Comparison of ENCODE assay signal across 9 cellular contexts in the genomic region with DNA sequence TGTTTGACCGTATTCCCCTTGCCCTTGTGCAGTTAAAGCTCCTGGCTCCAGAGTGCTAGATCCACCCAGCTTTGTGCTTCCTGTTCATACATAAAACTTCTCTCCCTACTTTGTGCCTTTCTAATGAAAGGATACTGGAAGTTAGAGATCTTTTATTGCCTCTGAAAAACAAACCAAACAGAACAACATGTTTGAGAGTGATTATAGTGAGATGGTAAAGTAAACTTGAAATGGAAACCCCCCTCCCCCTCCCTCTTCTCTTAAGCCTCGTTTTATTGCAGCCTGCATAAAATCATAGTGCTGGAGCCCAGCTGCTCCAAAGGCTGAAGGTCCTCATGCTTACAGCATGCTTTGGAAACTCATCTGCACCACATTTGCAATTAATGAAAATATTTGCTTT.
A peak's percentile ranks its signal among the peaks of the same experiment; 100 is the strongest.
DNase-seq lines count a peak whose midpoint lies in the region; ATAC-seq and TF ChIP-seq lines count a peak whose summit lies in the region.
"Had no signal": no experiment of that assay in that cellular context is flagged by ENCODE, and none has a peak within 500 bp of the region (broad histone marks: within the 10 kb centered on the region; RNA-seq: fewer than 3 reads in every experiment).

No MANE protein-coding gene starts in this region.

- WGBS in esophagus squamous epithelium, 2 donors = 6 to 9% methylated on average over 2 of the region's 2 CpGs
- 12 to 34% (median 23%) methylated on average over 2 of the region's 2 CpGs for WGBS in spleen, 5 donors
- WGBS in SK-N-SH (ENCODE audit: low lambda C conversion rate) = 53% methylated on average over 2 of the region's 2 CpGs

- H3K36me3 ChIP-seq in esophagus squamous epithelium (no peaks in the 10 kb centered on the region), spleen (no peaks in the 10 kb centered on the region), SK-N-SH (replicated peaks in 1 of 2; ENCODE audit: control insufficient read depth in 1 of 2, insufficient read depth in 2 of 2, low read length in 1 of 2) (peaks cover 5 to 12% of the 10 kb centered on the region in 2 experiments)

- H3K9me2 ChIP-seq in SK-N-SH = no peaks in the 10 kb centered on the region

- CTCF ChIA-PET in SK-N-SH (lab: Yijun Ruan, JAX) = interaction anchor here (1.1 to 1.9 kb wide), 3 partner anchors 15 to 139 kb away, joined by 3 to 5 read pairs (median 3); no protein-coding TSS in a partner anchor

- no peak for TF ChIP-seq RAD21 in SK-N-SH (IDR thresholded peaks at IDR 0.05; ENCODE audit: low read length)

- no peak overlapping the region for H3K9ac ChIP-seq in SK-N-SH

- TF ChIP-seq POLR2A in esophagus squamous epithelium (IDR thresholded peaks at IDR 0.05) = no peak
- TF ChIP-seq POLR2A in spleen (IDR thresholded peaks at IDR 0.05) = no peak

- TF ChIP-seq EP300 in SK-N-SH (IDR thresholded peaks at IDR 0.05; ENCODE audit: borderline replicate concordance in 1 of 2, low read depth in 1 of 2, low read length in 1 of 2) = no peak

- H4K20me1 ChIP-seq in SK-N-SH (ENCODE audit: insufficient read depth) = no peaks in the 10 kb centered on the region

- intact Hi-C loops in esophagus squamous epithelium (cut with DNase I) = no loop called here
- intact Hi-C loops in spleen (cut with DNase I; ENCODE audit: low total_unique reads) = no loop called here

- H3F3A ChIP-seq in SK-N-SH (replicated peaks; ENCODE audit: insufficient read depth) = peaks cover 16% of the 10 kb centered on the region

- H3K4me1 ChIP-seq in esophagus squamous epithelium (peaks cover 50 to 100% (median 76%) of the 10 kb centered on the region in 3 donors), spleen (peaks cover 35 to 75% (median 58%) of the 10 kb centered on the region in 6 donors), SK-N-SH (ENCODE audit: control insufficient read depth in 1 of 2, insufficient read depth in 2 of 2, low read depth in 1 of 2, low read length in 1 of 2) (peaks cover 21 to 25% of the 10 kb centered on the region in 2 experiments)

- POLR2A ChIA-PET in SK-N-SH (lab: Yijun Ruan, JAX) = no interaction called here

- H3K9me3 ChIP-seq in esophagus squamous epithelium (peaks cover 0 to 12% (median 0%) of the 10 kb centered on the region in 3 donors), spleen (peaks cover 0 to 22% (median 16%) of the 10 kb centered on the region in 8 donors), SK-N-SH (no peaks in the 10 kb centered on the region)

- DNase-seq in DMS79 treated with DMSO at 0.1 percent for 48 hours (lab: John Stamatoyannopoulos, UW) (peak; percentile 31), NCI-H526 treated with DMSO at 0.1 percent for 48 hours (lab: John Stamatoyannopoulos, UW) (peak; percentile 20), esophagus squamous epithelium (lab: John Stamatoyannopoulos, UW) (no peak), spleen (no peak), GM03348 (ENCODE audit: low spot score) (no peak), SK-N-SH (no peak)
- DNase-seq: H9, RPMI8226 had no signal

- H3K27me3 ChIP-seq in esophagus squamous epithelium (no peaks in the 10 kb centered on the region), spleen (replicated peaks in 1 of 7) (no peaks in the 10 kb centered on the region), SK-N-SH (ENCODE audit: insufficient read depth) (no peaks in the 10 kb centered on the region)

- TF ChIP-seq CTCF in esophagus squamous epithelium (IDR thresholded peaks at IDR 0.05) = no peak
- TF ChIP-seq CTCF in spleen (IDR thresholded peaks at IDR 0.05 in 8 of 11, conservative IDR thresholded peaks at IDR 0.05 in 3 of 11) = no peak
- no peak for TF ChIP-seq CTCF in SK-N-SH (IDR thresholded peaks at IDR 0.05)

- peaks cover 48% of the 10 kb centered on the region; the same call in 1 of the 2 replicates for H3K79me2 ChIP-seq in SK-N-SH (ENCODE audit: insufficient read depth)

- no peak overlapping the region for H3K4me2 ChIP-seq in SK-N-SH

- H3K4me3 ChIP-seq in esophagus squamous epithelium = no peak overlapping the region
- no peak overlapping the region for H3K4me3 ChIP-seq in spleen
- H3K4me3 ChIP-seq in SK-N-SH (ENCODE audit: low read depth in 2 of 2, low read length in 1 of 2) = no peak overlapping the region

- no peak overlapping the region for H2AFZ ChIP-seq in SK-N-SH (ENCODE audit: low read depth)

- ATAC-seq in HG02588 (IDR thresholded peaks at IDR 0.05; ENCODE audit: unreplicated experiment) = no peak

- H3K27ac ChIP-seq in esophagus squamous epithelium = peak overlapping the region; percentile 76 to 92 (median 81)
- H3K27ac ChIP-seq in spleen = peak overlapping the region in 7 of 8 donors; percentile 30 to 77 (median 71)
- H3K27ac ChIP-seq in SK-N-SH (ENCODE audit: low read depth in 2 of 2, low read length in 1 of 2) = peak overlapping the region in 1 of 2 experiments; percentile 3; a peak in 2 of 4 replicates

TF ChIP-seq in SK-N-SH, 30 proteins besides CTCF, POLR2A, EP300 and RAD21:
- TF ChIP-seq, protein P1, sequence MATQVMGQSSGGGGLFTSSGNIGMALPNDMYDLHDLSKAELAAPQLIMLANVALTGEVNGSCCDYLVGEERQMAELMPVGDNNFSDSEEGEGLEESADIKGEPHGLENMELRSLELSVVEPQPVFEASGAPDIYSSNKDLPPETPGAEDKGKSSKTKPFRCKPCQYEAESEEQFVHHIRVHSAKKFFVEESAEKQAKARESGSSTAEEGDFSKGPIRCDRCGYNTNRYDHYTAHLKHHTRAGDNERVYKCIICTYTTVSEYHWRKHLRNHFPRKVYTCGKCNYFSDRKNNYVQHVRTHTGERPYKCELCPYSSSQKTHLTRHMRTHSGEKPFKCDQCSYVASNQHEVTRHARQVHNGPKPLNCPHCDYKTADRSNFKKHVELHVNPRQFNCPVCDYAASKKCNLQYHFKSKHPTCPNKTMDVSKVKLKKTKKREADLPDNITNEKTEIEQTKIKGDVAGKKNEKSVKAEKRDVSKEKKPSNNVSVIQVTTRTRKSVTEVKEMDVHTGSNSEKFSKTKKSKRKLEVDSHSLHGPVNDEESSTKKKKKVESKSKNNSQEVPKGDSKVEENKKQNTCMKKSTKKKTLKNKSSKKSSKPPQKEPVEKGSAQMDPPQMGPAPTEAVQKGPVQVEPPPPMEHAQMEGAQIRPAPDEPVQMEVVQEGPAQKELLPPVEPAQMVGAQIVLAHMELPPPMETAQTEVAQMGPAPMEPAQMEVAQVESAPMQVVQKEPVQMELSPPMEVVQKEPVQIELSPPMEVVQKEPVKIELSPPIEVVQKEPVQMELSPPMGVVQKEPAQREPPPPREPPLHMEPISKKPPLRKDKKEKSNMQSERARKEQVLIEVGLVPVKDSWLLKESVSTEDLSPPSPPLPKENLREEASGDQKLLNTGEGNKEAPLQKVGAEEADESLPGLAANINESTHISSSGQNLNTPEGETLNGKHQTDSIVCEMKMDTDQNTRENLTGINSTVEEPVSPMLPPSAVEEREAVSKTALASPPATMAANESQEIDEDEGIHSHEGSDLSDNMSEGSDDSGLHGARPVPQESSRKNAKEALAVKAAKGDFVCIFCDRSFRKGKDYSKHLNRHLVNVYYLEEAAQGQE (IDR thresholded peaks at IDR 0.05; ENCODE audit: low read depth, low read length) = no peak
- TF ChIP-seq SIN3A (IDR thresholded peaks at IDR 0.05; ENCODE audit: borderline replicate concordance, low read depth, low read length) (no peak), JUND (IDR thresholded peaks at IDR 0.05) (no peak), TAF1 (IDR thresholded peaks at IDR 0.05; ENCODE audit: borderline replicate concordance, low read depth, low read length) (no peak), MXI1 (IDR thresholded peaks at IDR 0.05; ENCODE audit: low read depth, low read length) (no peak), NFIC (IDR thresholded peaks at IDR 0.05; ENCODE audit: borderline replicate concordance) (no peak), POLR2AphosphoS5 (IDR thresholded peaks at IDR 0.05; ENCODE audit: low read depth, low read length) (no peak), MEF2A (IDR thresholded peaks at IDR 0.05; ENCODE audit: borderline replicate concordance, low read depth) (no peak), YY1 (IDR thresholded peaks at IDR 0.05; ENCODE audit: low read depth) (no peak), USF1 (IDR thresholded peaks at IDR 0.05; ENCODE audit: borderline replicate concordance, low read depth) (no peak), GABPA (IDR thresholded peaks at IDR 0.05; ENCODE audit: low read depth) (no peak), FOXM1 (IDR thresholded peaks at IDR 0.05; ENCODE audit: low read depth) (no peak), NRF1 (IDR thresholded peaks at IDR 0.05; ENCODE audit: low read depth, low read length) (no peak), RCOR1 (IDR thresholded peaks at IDR 0.05; ENCODE audit: low read length) (no peak), TCF12 (IDR thresholded peaks at IDR 0.05) (no peak)

Comparison
In these comparisons a context has a peak if more than half of its experiments do, and no peak if none do; other contexts are left out.
1. DNase-seq: peak in DMS79 treated with DMSO at 0.1 percent for 48 hours (single experiment) and NCI-H526 treated with DMSO at 0.1 percent for 48 hours (single experiment); none in esophagus squamous epithelium (single experiment), spleen (single experiment), GM03348 (single experiment) and SK-N-SH (single experiment).